Comparison of ENCODE assay signal across 10 cellular contexts in genomic region chr17:17269926-17270773, GRCh38. TPM values are rescaled to one million over a fixed set of nuclear protein-coding genes. Genes with fewer than 3 reads are reported as not detected.
DNase-seq lines count a peak whose midpoint lies in the region; ATAC-seq, FAIRE-seq and TF ChIP-seq lines count a peak whose summit lies in the region.
"Had no signal": no experiment of that assay in that cellular context is flagged by ENCODE, and none has a peak within 500 bp of the region (broad histone marks: within the 10 kb centered on the region; RNA-seq: fewer than 3 reads in every experiment).

No MANE protein-coding gene starts in this region.

- intact Hi-C loops in OCI-LY7 (cut with micrococcal nuclease; ENCODE audit: unreplicated experiment) = loop anchor here (10.0 kb wide), 1 partner anchor 45 kb away; no protein-coding TSS in a partner anchor

- H3K79me2 ChIP-seq in OCI-LY7 (ENCODE audit: insufficient read depth, low read depth, low read length) = peaks cover 28% of the 10 kb centered on the region

- no peaks in the 10 kb centered on the region for H3K9me3 ChIP-seq in OCI-LY7 (ENCODE audit: low read length)
- no peaks in the 10 kb centered on the region for H3K9me3 ChIP-seq in gastroesophageal sphincter

- POLR2A ChIA-PET in OCI-LY7 (lab: Charles Lee) = interaction anchor here (0.6 kb wide), 2 partner anchors 42 to 385 kb away, joined by 3 read pairs; no protein-coding TSS in a partner anchor

- ATAC-seq in GM19397 (IDR thresholded peaks at IDR 0.05; ENCODE audit: unreplicated experiment) (no peak), gastroesophageal sphincter (no peak)

- no TSS peak for BruUV-seq in OCI-LY7 (replicated peaks; lab: Mats Ljungman, UMichigan)

- H4K20me1 ChIP-seq in OCI-LY7 (ENCODE audit: insufficient read depth, low read length) = peaks cover 8% of the 10 kb centered on the region; the same call in 1 of the 2 replicates

- peak; percentile 75 for TF ChIP-seq CTCF in OCI-LY7 (conservative IDR thresholded peaks at IDR 0.05; ENCODE audit: low read length)
- TF ChIP-seq CTCF in bronchial epithelial cell (IDR thresholded peaks at IDR 0.05; ENCODE audit: insufficient read depth, low read length, severe bottlenecking) = peak; percentile 34
- peak; percentile 46 for TF ChIP-seq CTCF in retinal pigment epithelial cell (conservative IDR thresholded peaks at IDR 0.05; ENCODE audit: low read depth, low read length)
- no peak for TF ChIP-seq CTCF in gastroesophageal sphincter (IDR thresholded peaks at IDR 0.05)

- no peaks in the 10 kb centered on the region for H3K9me2 ChIP-seq in OCI-LY7 (ENCODE audit: insufficient read depth, low read length)

- no peak overlapping the region for H3K4me2 ChIP-seq in OCI-LY7 (ENCODE audit: low read length)

- no peak overlapping the region for H3K4me3 ChIP-seq in OCI-LY7 (ENCODE audit: low read depth, low read length, poor library complexity, severe bottlenecking)
- H3K4me3 ChIP-seq in bronchial epithelial cell (ENCODE audit: low read depth, low read length) = no peak overlapping the region
- H3K4me3 ChIP-seq in retinal pigment epithelial cell (ENCODE audit: low read length) = no peak overlapping the region
- no peak overlapping the region for H3K4me3 ChIP-seq in gastroesophageal sphincter

- no peak for FAIRE-seq in bronchial epithelial cell (lab: Jason Lieb, UNC)
- FAIRE-seq: urothelium cell line had no signal

- H3K4me1 ChIP-seq in OCI-LY7 (ENCODE audit: insufficient read depth, low read length, poor library complexity, severe bottlenecking) (no peaks in the 10 kb centered on the region), gastroesophageal sphincter (no peaks in the 10 kb centered on the region)

- H3K27ac ChIP-seq in OCI-LY7 (ENCODE audit: low read depth, low read length, poor library complexity, severe bottlenecking) (no peak overlapping the region), gastroesophageal sphincter (no peak overlapping the region)

- CTCF ChIA-PET in OCI-LY7 (lab: Charles Lee; ENCODE audit: unreplicated experiment) = interaction anchor here (0.6 kb wide), 1 partner anchor 96 kb away, joined by 3 read pairs; no protein-coding TSS in a partner anchor

- no peaks in the 10 kb centered on the region for H3K27me3 ChIP-seq in bronchial epithelial cell (ENCODE audit: control insufficient read depth, insufficient read depth, low read length)
- H3K27me3 ChIP-seq in gastroesophageal sphincter = no peaks in the 10 kb centered on the region

- DNase-seq in NCI-H82 (lab: John Stamatoyannopoulos, UW) = peak; percentile 36
- DNase-seq in NCI-H82 treated with DMSO at 0.1 percent for 48 hours (lab: John Stamatoyannopoulos, UW; ENCODE audit: unreplicated experiment) = no peak
- DNase-seq in OCI-LY7 (ENCODE audit: low spot score) = peak; percentile 17
- peak; percentile 12 for DNase-seq in bronchial epithelial cell (ENCODE audit: low read depth)
- DNase-seq in retinal pigment epithelial cell (ENCODE audit: low read depth) = no peak
- no peak for DNase-seq in anterior cingulate cortex (lab: John Stamatoyannopoulos, UW)
- DNase-seq: kidney glomerular epithelial cell had no signal

- H3K36me3 ChIP-seq in OCI-LY7 (ENCODE audit: insufficient read depth, low read length) (peaks cover 96% of the 10 kb centered on the region), bronchial epithelial cell (ENCODE audit: control insufficient read depth, insufficient read depth, low read length) (peaks cover 12% of the 10 kb centered on the region), gastroesophageal sphincter (peaks cover 6 to 97% of the 10 kb centered on the region in 2 donors)

- WGBS in gastroesophageal sphincter (ENCODE audit: low coverage in 1 of 2), 2 donors = 89 to 90% methylated on average over 4 to 7 of the region's 9 CpGs

- H2AFZ ChIP-seq in OCI-LY7 (ENCODE audit: low read length) = no peak overlapping the region

- no peak for TF ChIP-seq EP300 in gastroesophageal sphincter (IDR thresholded peaks at IDR 0.05)

- TF ChIP-seq POLR2A in gastroesophageal sphincter (IDR thresholded peaks at IDR 0.05) = no peak

RNA-seq across cellular contexts. Expression of gene COPS3, which starts 10.9 kb away (rescaled TPM):
- total RNA-seq in OCI-LY7 (2014; rRNA removed; shearing (Covaris generic)) = 69.4 and 83.9 TPM in 2 replicates
- total RNA-seq in OCI-LY7 (2022) = 107 and 113 TPM in 2 replicates
- total RNA-seq in bronchial epithelial cell = 68.6 and 87.4 TPM in 2 replicates
- total RNA-seq in gastroesophageal sphincter = 10 to 100 TPM; 51.8 to 85.3 (median 54.8) TPM

RNA-seq across cellular contexts. Expression of gene NT5M, which starts 33.0 kb away (rescaled TPM):
- 8.2 and 10.4 TPM in 2 replicates for total RNA-seq in OCI-LY7 (2014; rRNA removed; shearing (Covaris generic))
- total RNA-seq in OCI-LY7 (2022) = 14.0 and 16.2 TPM in 2 replicates
- total RNA-seq in bronchial epithelial cell = 0.79 and 1.0 TPM in 2 replicates
- total RNA-seq in gastroesophageal sphincter = 1 to 10 TPM; 2.3 to 9.0 (median 4.5) TPM

RNA-seq across cellular contexts. Expression of gene FLCN, which starts 33.2 kb away (rescaled TPM):
- total RNA-seq in OCI-LY7 (2014; rRNA removed; shearing (Covaris generic)) = 12.9 and 20.9 TPM in 2 replicates
- 18.1 and 20.5 TPM in 2 replicates for total RNA-seq in OCI-LY7 (2022)
- total RNA-seq in bronchial epithelial cell = 51.1 and 56.5 TPM in 2 replicates
- total RNA-seq in gastroesophageal sphincter = 10 to 100 TPM; 24.8 to 91.5 (median 46.6) TPM

Comparison
In these comparisons a context has a peak if more than half of its experiments do, and no peak if none do; other contexts are left out.
1. DNase-seq: peak in NCI-H82 (single experiment), OCI-LY7 (single experiment) and bronchial epithelial cell (single experiment); none in NCI-H82 treated with DMSO at 0.1 percent for 48 hours (single experiment), retinal pigment epithelial cell (single experiment) and anterior cingulate cortex (0 of 58).
2. CTCF ChIP-seq: peak in OCI-LY7 (single experiment), bronchial epithelial cell (single experiment) and retinal pigment epithelial cell (single experiment); none in gastroesophageal sphincter (0 of 4).